ENCODE assay signal across 13 cellular contexts in the genomic region with DNA sequence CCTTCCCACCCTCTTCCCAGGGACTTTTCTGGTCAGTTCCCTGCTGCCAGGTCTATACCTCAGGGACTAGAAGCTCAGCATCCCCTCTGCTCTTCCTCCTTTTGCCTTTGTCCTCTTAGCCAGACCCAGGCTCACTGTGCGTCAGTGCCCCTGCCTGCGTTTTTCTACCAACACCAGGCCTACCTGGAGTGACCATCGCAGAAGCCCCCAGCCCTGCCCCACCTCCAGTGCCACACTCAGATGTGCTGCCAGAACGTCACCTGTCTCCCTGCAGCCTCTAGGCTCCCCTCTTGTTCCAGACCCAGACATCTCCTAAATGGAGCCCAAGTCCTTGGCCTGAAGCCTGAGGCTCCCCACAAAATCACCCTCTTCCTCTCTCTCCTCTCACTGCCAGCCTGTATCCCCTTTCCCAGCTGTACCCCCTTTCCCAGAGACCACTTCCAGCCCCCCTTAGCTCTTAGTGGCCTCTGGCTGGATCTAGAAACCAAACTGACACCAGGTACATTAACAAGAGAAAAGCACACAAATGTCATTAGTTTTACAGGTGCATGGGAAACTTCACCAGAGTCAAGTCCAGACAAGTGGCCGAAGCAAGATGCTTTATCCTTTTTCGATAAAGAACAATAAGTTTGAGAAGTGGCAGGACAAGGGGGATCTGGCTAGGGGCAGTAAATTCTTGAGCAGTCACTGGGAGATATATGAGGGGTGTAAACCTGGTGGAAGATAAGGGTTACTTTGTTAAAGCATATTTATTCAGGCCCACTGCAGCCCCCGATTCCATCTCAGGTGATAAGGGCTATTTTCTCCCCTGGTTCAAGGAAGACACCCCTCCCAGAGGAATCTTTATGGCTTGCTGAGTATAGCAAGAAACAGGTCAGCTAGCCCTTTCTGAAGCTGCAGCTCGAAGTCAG.
DNase-seq lines count a peak whose midpoint lies in the region; ATAC-seq and TF ChIP-seq lines count a peak whose summit lies in the region.
"Had no signal": no experiment of that assay in that cellular context is flagged by ENCODE, and none has a peak within 500 bp of the region (broad histone marks: within the 10 kb centered on the region; RNA-seq: fewer than 3 reads in every experiment).

No MANE protein-coding gene starts in this region.

- CTCF ChIA-PET in activated CD4-positive, alpha-beta T cell treated with anti-CD3 and anti-CD28 coated beads for 36 hours (lab: Charles Lee), result interaction anchor here (0.7 to 2.0 kb wide), 6 partner anchors 15 to 97 kb away, joined by 3 to 7 read pairs (median 4); no protein-coding TSS in a partner anchor
- CTCF ChIA-PET in RWPE1 (lab: Yijun Ruan, JAX), result no interaction called here

- TF ChIP-seq CTCF in RWPE1 (conservative IDR thresholded peaks at IDR 0.05; ENCODE audit: low read depth), result no peak
- no peak for TF ChIP-seq CTCF in neural progenitor cell (IDR thresholded peaks at IDR 0.05)

- H3K4me1 Mint-ChIP-seq in activated CD4-positive, alpha-beta T cell treated with anti-CD3 and anti-CD28 coated beads for 36 hours, result peaks cover 93% of the 10 kb centered on the region
- peaks cover 88% of the 10 kb centered on the region for H3K4me1 Mint-ChIP-seq in neural progenitor cell

- H3K36me3 Mint-ChIP-seq in activated CD4-positive, alpha-beta T cell treated with anti-CD3 and anti-CD28 coated beads for 36 hours (ENCODE audit: low read depth), result peaks cover 11% of the 10 kb centered on the region
- H3K36me3 Mint-ChIP-seq in neural progenitor cell, result peaks cover 7% of the 10 kb centered on the region

- no peaks in the 10 kb centered on the region for H3K36me3 ChIP-seq in effector memory CD4-positive, alpha-beta T cell (ENCODE audit: control insufficient read depth, insufficient read depth, low read length)
- H3K36me3 ChIP-seq in neural progenitor cell, result no peaks in the 10 kb centered on the region
- H3K36me3 ChIP-seq: transverse colon had no signal

- H3K9me3 ChIP-seq in effector memory CD4-positive, alpha-beta T cell (ENCODE audit: control insufficient read depth, low read length), result no peaks in the 10 kb centered on the region
- no peaks in the 10 kb centered on the region for H3K9me3 ChIP-seq in neural progenitor cell (ENCODE audit: low read depth)
- H3K9me3 ChIP-seq: SK-N-SH, transverse colon had no signal

- H4K20me1 ChIP-seq in neural progenitor cell (ENCODE audit: low read depth), result peaks cover 47% of the 10 kb centered on the region

- no peaks in the 10 kb centered on the region for H3K27me3 ChIP-seq in effector memory CD4-positive, alpha-beta T cell (replicated peaks; ENCODE audit: control insufficient read depth, insufficient read depth, low read length, poor library complexity, severe bottlenecking)
- no peaks in the 10 kb centered on the region for H3K27me3 ChIP-seq in neural progenitor cell
- H3K27me3 ChIP-seq: transverse colon had no signal

- ATAC-seq in activated CD4-positive, alpha-beta T cell treated with anti-CD3 and anti-CD28 coated beads for 36 hours, result no peak

- H3F3A ChIP-seq in neural progenitor cell (ENCODE audit: low read depth), result peaks cover 47% of the 10 kb centered on the region

- H3K27me3 Mint-ChIP-seq in activated CD4-positive, alpha-beta T cell treated with anti-CD3 and anti-CD28 coated beads for 36 hours, result no peaks in the 10 kb centered on the region
- H3K27me3 Mint-ChIP-seq in neural progenitor cell (ENCODE audit: insufficient read depth, low read depth), result no peaks in the 10 kb centered on the region

- no peak overlapping the region for H2AFZ ChIP-seq in neural progenitor cell (replicated peaks)

- no peak overlapping the region for H3K4me3 Mint-ChIP-seq in activated CD4-positive, alpha-beta T cell treated with anti-CD3 and anti-CD28 coated beads for 36 hours
- peak overlapping the region; percentile 80 for H3K4me3 Mint-ChIP-seq in neural progenitor cell

- H3K9me3 Mint-ChIP-seq in activated CD4-positive, alpha-beta T cell treated with anti-CD3 and anti-CD28 coated beads for 36 hours (ENCODE audit: low read depth), result no peaks in the 10 kb centered on the region
- H3K9me3 Mint-ChIP-seq in neural progenitor cell, result peaks cover 2% of the 10 kb centered on the region

- no peak overlapping the region for H3K4me3 ChIP-seq in effector memory CD4-positive, alpha-beta T cell (ENCODE audit: insufficient read depth, low read depth, low read length, poor library complexity, severe bottlenecking)
- peak overlapping the region; percentile 42 for H3K4me3 ChIP-seq in neural progenitor cell
- H3K4me3 ChIP-seq: transverse colon had no signal

- POLR2A ChIA-PET in activated CD4-positive, alpha-beta T cell treated with anti-CD3 and anti-CD28 coated beads for 36 hours (lab: Charles Lee), result interaction anchor here (1.9 kb wide), 1 partner anchor 59 kb away, joined by 14 read pairs; no protein-coding TSS in a partner anchor
- POLR2A ChIA-PET in RWPE1 (lab: Yijun Ruan, JAX; ENCODE audit: low non-redundant PET), result no interaction called here

- H3K27ac ChIP-seq in RWPE1, result peak overlapping the region; percentile 93
- peak overlapping the region; percentile 76 for H3K27ac ChIP-seq in effector memory CD4-positive, alpha-beta T cell (ENCODE audit: insufficient read depth, low read length, poor library complexity, severe bottlenecking)
- peak overlapping the region; percentile 94 for H3K27ac ChIP-seq in neural progenitor cell
- H3K27ac ChIP-seq: epithelial cell of prostate, transverse colon had no signal

- H3K27ac Mint-ChIP-seq in activated CD4-positive, alpha-beta T cell treated with anti-CD3 and anti-CD28 coated beads for 36 hours, result peak overlapping the region; percentile 62
- H3K27ac Mint-ChIP-seq in neural progenitor cell, result peak overlapping the region; percentile 99

- DNase-seq in activated CD4-positive, alpha-beta T cell treated with anti-CD3 and anti-CD28 coated beads for 36 hours, result no peak
- no peak for DNase-seq in activated CD4-positive, alpha-beta T cell treated with anti-CD3 and anti-CD28 coated beads, Interleukin-2, amount 50 U/mL, for 48 hours
- DNase-seq in RWPE1 (ENCODE audit: low spot score), result no peak
- DNase-seq in effector memory CD4-positive, alpha-beta T cell, result no peak
- DNase-seq in neural progenitor cell (ENCODE audit: low spot score), result no peak
- no peak for DNase-seq in NOMO-1 treated with DMSO at 0.1 percent for 48 hours (lab: John Stamatoyannopoulos, UW; ENCODE audit: unreplicated experiment)
- DNase-seq in HPDE6-E6E7 (ENCODE audit: extremely low spot score), result no peak
- DNase-seq in MV-4-11 (lab: John Stamatoyannopoulos, UW), result no peak
- DNase-seq: activated CD8-positive, alpha-beta memory T cell treated with anti-CD3 and anti-CD28 coated beads for 24 hours; NCI-H187 treated with DMSO at 0.1 percent for 48 hours; transverse colon had no signal

- intact Hi-C loops in activated CD4-positive, alpha-beta T cell treated with anti-CD3 and anti-CD28 coated beads for 36 hours (cut with DNase I, micrococcal nuclease), result loop anchor here (2.0 to 5.0 kb wide), 2 partner anchors 40 to 467 kb away; no protein-coding TSS in a partner anchor

- H3K4me1 ChIP-seq in effector memory CD4-positive, alpha-beta T cell (ENCODE audit: control insufficient read depth, insufficient read depth, low read length, poor library complexity, severe bottlenecking), result peaks cover 39% of the 10 kb centered on the region
- H3K4me1 ChIP-seq in neural progenitor cell, result peaks cover 59% of the 10 kb centered on the region

- H3K4me2 ChIP-seq in neural progenitor cell, result peak overlapping the region; percentile 80
- H3K4me2 ChIP-seq: SK-N-SH had no signal

- no peak overlapping the region for H3K9ac ChIP-seq in neural progenitor cell
- H3K9ac ChIP-seq: SK-N-SH had no signal

- peaks cover 73% of the 10 kb centered on the region for H3K79me2 ChIP-seq in neural progenitor cell (ENCODE audit: low read depth)
